In the genomic region with DNA sequence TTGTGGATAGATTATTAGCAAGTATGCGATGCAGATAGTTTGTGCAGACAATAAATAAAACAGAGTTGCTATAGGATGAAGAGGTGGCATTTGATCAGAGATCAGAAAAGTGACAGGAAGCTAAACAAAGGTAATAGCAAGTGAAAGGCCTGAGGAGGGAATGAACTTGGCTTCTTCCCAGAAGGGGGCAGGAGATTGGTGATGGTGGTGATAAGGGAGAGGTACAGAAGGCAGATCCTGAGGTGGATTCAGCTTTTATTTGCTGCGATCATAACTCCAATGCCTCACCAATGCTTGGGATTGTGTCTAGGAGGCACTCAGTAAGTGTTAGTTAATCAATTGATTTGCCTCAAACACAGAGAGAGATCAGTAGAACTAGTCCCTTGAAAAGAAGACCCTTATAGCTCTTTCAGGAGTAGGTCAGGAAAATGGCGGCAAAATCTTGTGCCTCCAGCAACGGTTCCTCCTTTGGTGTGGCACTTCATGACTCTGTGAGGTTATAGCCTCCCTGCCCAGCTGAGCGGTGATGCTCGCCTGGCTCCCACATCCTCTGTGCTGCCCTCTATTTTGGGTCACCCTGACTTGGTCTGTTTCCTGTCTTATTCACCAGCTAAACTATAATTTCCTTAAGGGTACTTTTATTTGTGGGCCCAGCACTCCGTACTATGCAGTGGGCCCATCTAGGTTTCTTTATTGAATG, we compare ENCODE assay signal across 8 cellular contexts. TPM values are rescaled to one million over a fixed set of nuclear protein-coding genes. Genes with fewer than 3 reads are reported as not detected.
A peak's percentile ranks its signal among the peaks of the same experiment; 100 is the strongest.
DNase-seq lines count a peak whose midpoint lies in the region; ATAC-seq and TF ChIP-seq lines count a peak whose summit lies in the region.

No MANE protein-coding gene starts in this region.

- H3K4me3 ChIP-seq in HL-60 (replicated peaks; ENCODE audit: insufficient read depth, low read length) (no peak overlapping the region), right atrium auricular region (no peak overlapping the region)

- H3K36me3 ChIP-seq in right atrium auricular region = peaks cover 41% of the 10 kb centered on the region

- no peaks in the 10 kb centered on the region for H3K9me3 Mint-ChIP-seq in activated CD8-positive, alpha-beta T cell treated with anti-CD3 and anti-CD28 coated beads, Interleukin-2, amount 10 ng/mL, durations not matched to agents 7 days and 5 days (ENCODE audit: insufficient read depth)

- peak overlapping the region; percentile 59 for H3K4me3 Mint-ChIP-seq in activated CD8-positive, alpha-beta T cell treated with anti-CD3 and anti-CD28 coated beads, Interleukin-2, amount 10 ng/mL, durations not matched to agents 7 days and 5 days

- CTCF ChIA-PET in activated CD8-positive, alpha-beta T cell treated with anti-CD3 and anti-CD28 coated beads, Interleukin-2, amount 10 ng/mL, durations not matched to agents 7 days and 5 days (lab: Charles Lee) = interaction anchor here (0.9 to 2.8 kb wide), 9 partner anchors 12 to 445 kb away, joined by 3 to 42 read pairs (median 7); a partner anchor contains a TSS

- no peak for TF ChIP-seq CTCF in HL-60 (IDR thresholded peaks at IDR 0.05; ENCODE audit: insufficient read depth, low read length)
- no peak for TF ChIP-seq CTCF in right atrium auricular region (IDR thresholded peaks at IDR 0.05)

- no peaks in the 10 kb centered on the region for H3K9me3 ChIP-seq in right atrium auricular region

- peak overlapping the region; percentile 78 for H3K27ac ChIP-seq in HL-60 (replicated peaks)
- peak overlapping the region; percentile 66 to 74 for H3K27ac ChIP-seq in right atrium auricular region

- peak overlapping the region; percentile 93 for H3K27ac Mint-ChIP-seq in activated CD8-positive, alpha-beta T cell treated with anti-CD3 and anti-CD28 coated beads, Interleukin-2, amount 10 ng/mL, durations not matched to agents 7 days and 5 days

- no peaks in the 10 kb centered on the region for H3K27me3 Mint-ChIP-seq in activated CD8-positive, alpha-beta T cell treated with anti-CD3 and anti-CD28 coated beads, Interleukin-2, amount 10 ng/mL, durations not matched to agents 7 days and 5 days (ENCODE audit: low read depth)

- DNase-seq in HL-60 (ENCODE audit: low read depth in 1 of 2, low spot score in 1 of 2) = no peak
- peak; percentile 84 for DNase-seq in activated CD8-positive, alpha-beta T cell treated with anti-CD3 and anti-CD28 coated beads, Interleukin-2, amount 10 ng/mL, durations not matched to agents 7 days and 5 days
- no peak for DNase-seq in right atrium auricular region (ENCODE audit: low spot score)
- DNase-seq in stimulated activated CD8-positive, alpha-beta memory T cell treated with anti-CD3 and anti-CD28 coated beads, Interleukin-7, amount 100 ng/mL, for 4 hours (ENCODE audit: low read depth in 2 of 2) = peak; percentile 38 to 54
- DNase-seq in NCI-H2081 (lab: John Stamatoyannopoulos, UW) = no peak
- no peak for DNase-seq in NCI-H69 (lab: John Stamatoyannopoulos, UW)
- DNase-seq in NCI-H446 treated with DMSO at 0.1 percent for 48 hours (lab: John Stamatoyannopoulos, UW) = no peak

- peaks cover 0 to 86% of the 10 kb centered on the region in 2 donors for H3K4me1 ChIP-seq in right atrium auricular region

- peaks cover 98% of the 10 kb centered on the region for H3K4me1 Mint-ChIP-seq in activated CD8-positive, alpha-beta T cell treated with anti-CD3 and anti-CD28 coated beads, Interleukin-2, amount 10 ng/mL, durations not matched to agents 7 days and 5 days (ENCODE audit: low read depth)

- no peaks in the 10 kb centered on the region for H3K27me3 ChIP-seq in HL-60 (ENCODE audit: insufficient read depth, poor library complexity, severe bottlenecking)
- no peaks in the 10 kb centered on the region for H3K27me3 ChIP-seq in right atrium auricular region

- ATAC-seq in activated CD8-positive, alpha-beta T cell treated with anti-CD3 and anti-CD28 coated beads, Interleukin-2, amount 10 ng/mL, durations not matched to agents 7 days and 5 days = peak; percentile 59
- ATAC-seq in HG02973 (IDR thresholded peaks at IDR 0.05; ENCODE audit: unreplicated experiment) = no peak

- peaks cover 63% of the 10 kb centered on the region for H3K36me3 Mint-ChIP-seq in activated CD8-positive, alpha-beta T cell treated with anti-CD3 and anti-CD28 coated beads, Interleukin-2, amount 10 ng/mL, durations not matched to agents 7 days and 5 days (ENCODE audit: low read depth)

- POLR2A ChIA-PET in activated CD8-positive, alpha-beta T cell treated with anti-CD3 and anti-CD28 coated beads, Interleukin-2, amount 10 ng/mL, durations not matched to agents 7 days and 5 days (lab: Charles Lee) = interaction anchor here (0.6 to 4.1 kb wide), 15 partner anchors 9 to 889 kb away, joined by 3 to 30 read pairs (median 6); a partner anchor contains a TSS

RNA-seq across cellular contexts. Expression of a gene that starts 37.5 kb away (rescaled TPM):
- total RNA-seq in activated CD8-positive, alpha-beta T cell treated with anti-CD3 and anti-CD28 coated beads, Interleukin-2, amount 10 ng/mL, durations not matched to agents 7 days and 5 days = 10 to 100 TPM; 62.7 to 64.5 TPM
- total RNA-seq in right atrium auricular region = 100 to 1,000 TPM; 205 to 210 TPM

Comparison
In these comparisons a context has a peak if more than half of its experiments do, and no peak if none do; other contexts are left out.
1. DNase-seq: peak in activated CD8-positive, alpha-beta T cell treated with anti-CD3 and anti-CD28 coated beads, Interleukin-2, amount 10 ng/mL, durations not matched to agents 7 days and 5 days (single experiment) and stimulated activated CD8-positive, alpha-beta memory T cell treated with anti-CD3 and anti-CD28 coated beads, Interleukin-7, amount 100 ng/mL, for 4 hours (2 of 2); none in HL-60 (0 of 2), right atrium auricular region (single experiment), NCI-H2081 (0 of 2), NCI-H69 (single experiment) and NCI-H446 treated with DMSO at 0.1 percent for 48 hours (single experiment).